ENCODE assay signal across 15 cellular contexts in the genomic region with DNA sequence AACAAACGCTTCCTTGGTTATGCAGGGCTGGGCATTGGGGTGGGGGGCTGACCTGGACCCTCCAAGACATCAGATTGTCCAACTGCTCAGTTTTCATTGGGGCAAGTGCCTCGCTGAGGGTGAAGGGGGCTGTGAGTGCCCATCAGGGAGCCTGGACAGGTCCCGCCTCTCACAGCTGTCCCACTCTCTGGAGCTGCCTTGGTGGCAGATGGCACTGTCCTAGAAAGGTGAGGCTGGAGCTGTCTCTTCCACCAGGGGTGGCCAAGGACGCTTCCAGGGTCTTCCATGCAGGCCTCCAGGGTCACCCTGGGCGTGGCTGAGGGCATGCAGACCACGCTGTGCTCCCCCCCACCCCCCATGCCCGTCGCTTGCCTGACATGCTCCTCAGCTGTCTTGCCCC. TPM values are rescaled to one million over a fixed set of nuclear protein-coding genes. Genes with fewer than 3 reads are reported as not detected.
DNase-seq lines count a peak whose midpoint lies in the region; TF ChIP-seq lines count a peak whose summit lies in the region.
"Had no signal": no experiment of that assay in that cellular context is flagged by ENCODE, and none has a peak within 500 bp of the region (broad histone marks: within the 10 kb centered on the region; RNA-seq: fewer than 3 reads in every experiment).

No MANE protein-coding gene starts in this region.

- intact Hi-C loops in CD14-positive monocyte (cut with micrococcal nuclease) (no loop called here), testis (cut with DNase I; ENCODE audit: low total_unique reads) (no loop called here)

- H3K27ac ChIP-seq in testis: no peak overlapping the region
- H3K27ac ChIP-seq: C4-2B, KMS-11, neutrophil had no signal

- no peak for TF ChIP-seq POLR2A in testis (IDR thresholded peaks at IDR 0.05)

- TF ChIP-seq EP300 in Ishikawa (IDR thresholded peaks at IDR 0.05; ENCODE audit: borderline replicate concordance): no peak

- H3K4me3 Mint-ChIP-seq in glutamatergic neuron (ENCODE audit: unreplicated experiment): no peak overlapping the region
- no peak overlapping the region for H3K4me3 Mint-ChIP-seq in progenitor cell of endocrine pancreas (ENCODE audit: low read depth)
- peak overlapping the region in 1 of 2 donors; percentile 46 for H3K4me3 Mint-ChIP-seq in CD14-positive monocyte

- TF ChIP-seq RAD21 in Ishikawa (IDR thresholded peaks at IDR 0.05; ENCODE audit: low read depth): no peak

- 80 to 85% methylated on average over 3 to 4 of the region's 8 CpGs for WGBS in testis, 2 donors

- H3K9me3 Mint-ChIP-seq in glutamatergic neuron (ENCODE audit: unreplicated experiment): peaks cover 5% of the 10 kb centered on the region
- H3K9me3 Mint-ChIP-seq in progenitor cell of endocrine pancreas (ENCODE audit: low read depth): no peaks in the 10 kb centered on the region
- H3K9me3 Mint-ChIP-seq in CD14-positive monocyte: no peaks in the 10 kb centered on the region

- H3K27me3 ChIP-seq in testis: no peaks in the 10 kb centered on the region
- H3K27me3 ChIP-seq: neutrophil had no signal

- peak overlapping the region; percentile 79 for H3K27ac Mint-ChIP-seq in glutamatergic neuron (ENCODE audit: unreplicated experiment)
- H3K27ac Mint-ChIP-seq in progenitor cell of endocrine pancreas: peak overlapping the region; percentile 98
- H3K27ac Mint-ChIP-seq in CD14-positive monocyte: peak overlapping the region in 2 of 7 donors; percentile 25 to 36

- H3K4me1 Mint-ChIP-seq in glutamatergic neuron (ENCODE audit: low read depth, unreplicated experiment) (peaks cover 23% of the 10 kb centered on the region), progenitor cell of endocrine pancreas (ENCODE audit: low read depth) (peaks cover 62% of the 10 kb centered on the region), CD14-positive monocyte (peaks cover 27% of the 10 kb centered on the region)

- H3K4me1 ChIP-seq in testis: peaks cover 19% of the 10 kb centered on the region

- DNase-seq in G401 (ENCODE audit: low spot score) (peak; percentile 58), glutamatergic neuron (no peak), progenitor cell of endocrine pancreas (ENCODE audit: low spot score, unreplicated experiment) (no peak), OCI-M2 (lab: John Stamatoyannopoulos, UW; ENCODE audit: unreplicated experiment) (no peak), CD14-positive monocyte (ENCODE audit: low spot score) (no peak), testis (no peak)
- DNase-seq: activated gamma-delta T cell; aorta; stimulated activated naive CD4-positive, alpha-beta T cell had no signal

- H3K36me3 Mint-ChIP-seq in glutamatergic neuron (ENCODE audit: unreplicated experiment): no peaks in the 10 kb centered on the region
- no peaks in the 10 kb centered on the region for H3K36me3 Mint-ChIP-seq in progenitor cell of endocrine pancreas (ENCODE audit: insufficient read depth)
- H3K36me3 Mint-ChIP-seq in CD14-positive monocyte: no peaks in the 10 kb centered on the region

- in situ Hi-C loops in G401 (cut with HindIII; ENCODE audit: low sequenced_read_pairs): no loop called here

- H3K9me3 ChIP-seq in testis: no peaks in the 10 kb centered on the region
- H3K9me3 ChIP-seq: neutrophil had no signal

- no peak overlapping the region for H3K4me3 ChIP-seq in testis
- H3K4me3 ChIP-seq: skin epidermis had no signal

- TF ChIP-seq CTCF in glutamatergic neuron (IDR thresholded peaks at IDR 0.05; ENCODE audit: partially characterized antibody, unreplicated experiment) (no peak), progenitor cell of endocrine pancreas (IDR thresholded peaks at IDR 0.05; ENCODE audit: unreplicated experiment) (no peak), CD14-positive monocyte (IDR thresholded peaks at IDR 0.05) (no peak), testis (IDR thresholded peaks at IDR 0.05) (no peak)

- no peaks in the 10 kb centered on the region for H3K36me3 ChIP-seq in testis (ENCODE audit: low read depth, missing control alignments)
- H3K36me3 ChIP-seq: neutrophil had no signal

- peaks cover 12% of the 10 kb centered on the region for H3K27me3 Mint-ChIP-seq in glutamatergic neuron (ENCODE audit: unreplicated experiment)
- no peaks in the 10 kb centered on the region for H3K27me3 Mint-ChIP-seq in progenitor cell of endocrine pancreas
- peaks cover 0 to 3% (median 2%) of the 10 kb centered on the region in 3 donors for H3K27me3 Mint-ChIP-seq in CD14-positive monocyte (ENCODE audit: low read depth in 3 of 3)

TF ChIP-seq in Ishikawa, 13 proteins besides CTCF, POLR2A, EP300 and RAD21:
- no peak for TF ChIP-seq FOXM1 (IDR thresholded peaks at IDR 0.05; ENCODE audit: borderline replicate concordance, low read depth)
- no peak for TF ChIP-seq NFIC (IDR thresholded peaks at IDR 0.05)
- TF ChIP-seq ZBTB7A (IDR thresholded peaks at IDR 0.05; ENCODE audit: low read depth): peak; percentile 54; the same call in 1 of the 2 replicates
- TF ChIP-seq, protein P1, sequence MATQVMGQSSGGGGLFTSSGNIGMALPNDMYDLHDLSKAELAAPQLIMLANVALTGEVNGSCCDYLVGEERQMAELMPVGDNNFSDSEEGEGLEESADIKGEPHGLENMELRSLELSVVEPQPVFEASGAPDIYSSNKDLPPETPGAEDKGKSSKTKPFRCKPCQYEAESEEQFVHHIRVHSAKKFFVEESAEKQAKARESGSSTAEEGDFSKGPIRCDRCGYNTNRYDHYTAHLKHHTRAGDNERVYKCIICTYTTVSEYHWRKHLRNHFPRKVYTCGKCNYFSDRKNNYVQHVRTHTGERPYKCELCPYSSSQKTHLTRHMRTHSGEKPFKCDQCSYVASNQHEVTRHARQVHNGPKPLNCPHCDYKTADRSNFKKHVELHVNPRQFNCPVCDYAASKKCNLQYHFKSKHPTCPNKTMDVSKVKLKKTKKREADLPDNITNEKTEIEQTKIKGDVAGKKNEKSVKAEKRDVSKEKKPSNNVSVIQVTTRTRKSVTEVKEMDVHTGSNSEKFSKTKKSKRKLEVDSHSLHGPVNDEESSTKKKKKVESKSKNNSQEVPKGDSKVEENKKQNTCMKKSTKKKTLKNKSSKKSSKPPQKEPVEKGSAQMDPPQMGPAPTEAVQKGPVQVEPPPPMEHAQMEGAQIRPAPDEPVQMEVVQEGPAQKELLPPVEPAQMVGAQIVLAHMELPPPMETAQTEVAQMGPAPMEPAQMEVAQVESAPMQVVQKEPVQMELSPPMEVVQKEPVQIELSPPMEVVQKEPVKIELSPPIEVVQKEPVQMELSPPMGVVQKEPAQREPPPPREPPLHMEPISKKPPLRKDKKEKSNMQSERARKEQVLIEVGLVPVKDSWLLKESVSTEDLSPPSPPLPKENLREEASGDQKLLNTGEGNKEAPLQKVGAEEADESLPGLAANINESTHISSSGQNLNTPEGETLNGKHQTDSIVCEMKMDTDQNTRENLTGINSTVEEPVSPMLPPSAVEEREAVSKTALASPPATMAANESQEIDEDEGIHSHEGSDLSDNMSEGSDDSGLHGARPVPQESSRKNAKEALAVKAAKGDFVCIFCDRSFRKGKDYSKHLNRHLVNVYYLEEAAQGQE (IDR thresholded peaks at IDR 0.05; ENCODE audit: low read depth): no peak
- TF ChIP-seq TEAD4 (IDR thresholded peaks at IDR 0.05): no peak
- no peak for TF ChIP-seq EGR1 (IDR thresholded peaks at IDR 0.05)
- TF ChIP-seq TCF12 (IDR thresholded peaks at IDR 0.05; ENCODE audit: low read depth): no peak

RNA-seq across cellular contexts. Expression of gene CCDC188, which starts 53.4 kb away (rescaled TPM):
- not detected in 2 replicates for total RNA-seq in G401 (2014; rRNA removed; shearing (Covaris generic))
- total RNA-seq in glutamatergic neuron (ENCODE audit: unreplicated experiment): 0.54 TPM
- total RNA-seq in progenitor cell of endocrine pancreas: 3.3 and 4.0 TPM in 2 replicates
- not detected for polyA plus RNA-seq in CD14-positive monocyte
- total RNA-seq in testis: 10 to 100 TPM; 12.2 to 33.1 TPM
- polyA plus RNA-seq in testis (ENCODE audit: insufficient read depth, low read depth, low replicate concordance): 46.5 TPM
- total RNA-seq: OCI-LY7 had no signal
- polyA plus RNA-seq: aorta had no signal
